Comparison of ENCODE assay signal across 8 cellular contexts in genomic region chr1:159132271-159132881, GRCh38. TPM values are rescaled to one million over a fixed set of nuclear protein-coding genes. Genes with fewer than 3 reads are reported as not detected.
A peak's percentile ranks its signal among the peaks of the same experiment; 100 is the strongest.
DNase-seq lines count a peak whose midpoint lies in the region; ATAC-seq and TF ChIP-seq lines count a peak whose summit lies in the region.

No MANE protein-coding gene starts in this region.

- ATAC-seq in heart left ventricle (no peak), GM19351 (IDR thresholded peaks at IDR 0.05; ENCODE audit: unreplicated experiment) (no peak), HG03280 (IDR thresholded peaks at IDR 0.05; ENCODE audit: unreplicated experiment) (no peak)

- H3K4me3 ChIP-seq in SU-DHL-6 (ENCODE audit: insufficient read depth, low read length, poor library complexity, severe bottlenecking) (no peak overlapping the region), adipocyte (ENCODE audit: low read length) (no peak overlapping the region), heart left ventricle (no peak overlapping the region)

- H3K4me2 ChIP-seq in SU-DHL-6 (ENCODE audit: low read depth, low read length, poor library complexity, severe bottlenecking): no peak overlapping the region

- intact Hi-C loops in heart left ventricle (cut with DNase I): loop anchor here in 2 of 10 donors (2.0 to 5.0 kb wide), 2 partner anchors 65 to 82 kb away; no protein-coding TSS in a partner anchor

- WGBS in heart left ventricle, 4 donors: 48 to 56% (median 54%) methylated on average over 12 of the region's 12 CpGs

- no peaks in the 10 kb centered on the region for H3K9me2 ChIP-seq in SU-DHL-6 (replicated peaks; ENCODE audit: insufficient read depth, low read length)

- H3K27me3 ChIP-seq in SU-DHL-6 (ENCODE audit: low read length) (no peaks in the 10 kb centered on the region), adipocyte (replicated peaks; ENCODE audit: control insufficient read depth, insufficient read depth, low read length) (peaks cover 12% of the 10 kb centered on the region), heart left ventricle (peaks cover 0 to 24% (median 0%) of the 10 kb centered on the region in 9 donors)

- H3K79me2 ChIP-seq in SU-DHL-6 (ENCODE audit: insufficient read depth, low read length): no peaks in the 10 kb centered on the region

- H3K4me1 ChIP-seq in adipocyte (ENCODE audit: control insufficient read depth, insufficient read depth, low read length) (peaks cover 4% of the 10 kb centered on the region), heart left ventricle (no peaks in the 10 kb centered on the region)

- peak; percentile 82 for TF ChIP-seq CTCF in SU-DHL-6 (IDR thresholded peaks at IDR 0.05; ENCODE audit: insufficient read depth, low read length, poor library complexity, severe bottlenecking)
- peak; percentile 52 to 87 (median 72) for TF ChIP-seq CTCF in heart left ventricle (IDR thresholded peaks at IDR 0.05)

- no peak overlapping the region for H2AFZ ChIP-seq in SU-DHL-6 (ENCODE audit: low read depth, low read length, severe bottlenecking)

- H3K27ac ChIP-seq in SU-DHL-6 (ENCODE audit: low read depth, low read length): no peak overlapping the region
- no peak overlapping the region for H3K27ac ChIP-seq in heart left ventricle

- no peaks in the 10 kb centered on the region for H3F3A ChIP-seq in SU-DHL-6 (ENCODE audit: insufficient read depth)

- H3K9ac ChIP-seq in SU-DHL-6 (ENCODE audit: low read length) (no peak overlapping the region), adipocyte (ENCODE audit: low read length) (no peak overlapping the region)

- no peaks in the 10 kb centered on the region for H4K20me1 ChIP-seq in SU-DHL-6 (ENCODE audit: low read depth, low read length)

- DNase-seq in GM03348 (ENCODE audit: low spot score) (peak; percentile 81), KG1 (lab: John Stamatoyannopoulos, UW) (peak; percentile 43), adipocyte (ENCODE audit: low read depth) (peak; percentile 89), heart left ventricle (peak; percentile 18 to 71 (median 38)), renal cortical epithelial cell (ENCODE audit: low read depth) (peak; percentile 32)

- H3K9me3 ChIP-seq in SU-DHL-6 (ENCODE audit: insufficient read depth, low read length) (no peaks in the 10 kb centered on the region), adipocyte (ENCODE audit: control insufficient read depth, low read length) (no peaks in the 10 kb centered on the region), heart left ventricle (no peaks in the 10 kb centered on the region)

- TF ChIP-seq POLR2A in heart left ventricle (IDR thresholded peaks at IDR 0.05): no peak

- H3K36me3 ChIP-seq in SU-DHL-6 (ENCODE audit: low read length): no peaks in the 10 kb centered on the region
- H3K36me3 ChIP-seq in adipocyte (ENCODE audit: control insufficient read depth, insufficient read depth, low read length, severe bottlenecking): no peaks in the 10 kb centered on the region
- no peaks in the 10 kb centered on the region for H3K36me3 ChIP-seq in heart left ventricle

RNA-seq across cellular contexts. Expression of gene CADM3, which starts 39.0 kb away (rescaled TPM):
- total RNA-seq in heart left ventricle: 10 to 100 TPM in 1 of 9 donors, 1 to 10 TPM in 7, under 1 TPM in 1; 0.93 to 14.3 (median 2.6) TPM
- polyA plus RNA-seq in heart left ventricle: 1 to 10 TPM; 1.7 to 2.1 TPM
- total RNA-seq in renal cortical epithelial cell: under 0.01 and 0.85 TPM in 2 replicates

RNA-seq across cellular contexts. Expression of gene AIM2, which starts 55.8 kb away (rescaled TPM):
- 1 to 10 TPM in 3 of 9 donors, under 1 TPM in 2, not detected in 4; 0.31 to 2.4 (median 2.1) TPM for total RNA-seq in heart left ventricle
- under 1 TPM; 0.04 to 0.38 TPM for polyA plus RNA-seq in heart left ventricle
- total RNA-seq in renal cortical epithelial cell: not detected in 2 replicates

Comparison
In these comparisons a context has a peak if more than half of its experiments do, and no peak if none do; other contexts are left out.
1. DNase-seq: peak in every context shown above with its lines; median percentile 89 in adipocyte; 81 in GM03348; 43 in KG1; 38 in heart left ventricle; 32 in renal cortical epithelial cell.